In the genomic region with DNA sequence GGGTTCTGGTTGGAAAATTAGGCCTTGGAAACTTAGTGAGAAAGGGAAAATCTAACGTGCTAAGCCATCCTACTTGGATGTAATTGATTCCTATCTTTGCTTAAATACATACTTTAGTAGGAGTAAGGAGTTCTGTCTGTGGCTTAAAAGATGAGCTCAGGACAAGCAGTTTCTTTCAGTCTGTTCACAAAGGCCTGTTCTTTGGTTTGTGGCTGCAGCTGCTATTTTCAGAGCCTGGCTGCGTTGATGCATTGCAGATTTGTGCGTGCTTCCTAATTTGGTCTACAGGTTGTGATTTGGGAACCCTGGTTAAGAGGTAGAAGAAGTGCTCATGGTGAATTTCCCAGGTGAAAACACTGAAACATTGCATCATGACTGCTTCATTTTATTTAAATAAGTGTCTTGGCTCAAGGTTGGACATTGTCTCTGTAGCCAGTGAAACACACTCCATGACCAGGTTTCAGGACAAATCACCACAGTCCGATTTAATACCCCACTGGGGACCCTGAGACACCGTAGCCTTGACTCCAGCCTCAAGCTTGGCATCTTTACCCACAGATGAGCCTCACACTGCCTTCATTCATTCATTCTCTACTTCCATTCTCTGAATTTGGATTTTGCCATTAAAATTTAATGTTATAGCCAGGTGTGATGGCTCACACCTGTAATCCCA, we compare ENCODE assay signal across 8 cellular contexts. TPM values are rescaled to one million over a fixed set of nuclear protein-coding genes. Genes with fewer than 3 reads are reported as not detected.
A peak's percentile ranks its signal among the peaks of the same experiment; 100 is the strongest.
DNase-seq lines count a peak whose midpoint lies in the region; ATAC-seq and TF ChIP-seq lines count a peak whose summit lies in the region.
"Not testable (repeated sequence)": the region's sequence is repeated elsewhere in the genome, so short reads cannot be mapped to it uniquely, and the experiment has no call there.

No MANE protein-coding gene starts in this region.

- H3K27me3 ChIP-seq in CD4-positive, CD25-positive, alpha-beta regulatory T cell (ENCODE audit: control insufficient read depth, insufficient read depth, low read length); dorsolateral prefrontal cortex: not testable (repeated sequence)

- ATAC-seq in CD4-positive, CD25-positive, alpha-beta regulatory T cell (ENCODE audit: low read depth in 2 of 2), result not testable (repeated sequence)
- peak; percentile 41 for ATAC-seq in GM18858 (IDR thresholded peaks at IDR 0.05; ENCODE audit: unreplicated experiment)
- peak; percentile 32 for ATAC-seq in GM19467 (IDR thresholded peaks at IDR 0.05; ENCODE audit: unreplicated experiment)
- peak; percentile 51 for ATAC-seq in HG02623 (IDR thresholded peaks at IDR 0.05; ENCODE audit: unreplicated experiment)
- ATAC-seq in HG03175 (IDR thresholded peaks at IDR 0.05; ENCODE audit: unreplicated experiment), result peak; percentile 44

- H3K36me3 Mint-ChIP-seq in CD4-positive, CD25-positive, alpha-beta regulatory T cell, result not testable (repeated sequence)

- H3K4me1 ChIP-seq in CD4-positive, CD25-positive, alpha-beta regulatory T cell (ENCODE audit: control insufficient read depth, insufficient read depth, low read length, poor library complexity, severe bottlenecking), result not testable (repeated sequence)

- peaks cover 0 to 18% (median 9%) of the 10 kb centered on the region in 4 donors for H3K4me1 Mint-ChIP-seq in CD4-positive, CD25-positive, alpha-beta regulatory T cell

- H3K36me3 ChIP-seq in CD4-positive, CD25-positive, alpha-beta regulatory T cell (ENCODE audit: control insufficient read depth, insufficient read depth, low read length), result not testable (repeated sequence)

- not testable (repeated sequence) for H3K9me3 Mint-ChIP-seq in CD4-positive, CD25-positive, alpha-beta regulatory T cell

- not testable (repeated sequence) for DNase-seq in CD4-positive, CD25-positive, alpha-beta regulatory T cell
- DNase-seq in SK-MEL-5 (ENCODE audit: low read depth, low spot score) (peak; percentile 16), dorsolateral prefrontal cortex (peak in 1 of 10 donors; percentile 46), pons (ENCODE audit: low spot score) (peak; percentile 69)

- peak overlapping the region; percentile 65 to 88 (median 69) for H3K27ac Mint-ChIP-seq in CD4-positive, CD25-positive, alpha-beta regulatory T cell

- H3K27me3 Mint-ChIP-seq in CD4-positive, CD25-positive, alpha-beta regulatory T cell, result not testable (repeated sequence)

- H3K4me3 Mint-ChIP-seq in CD4-positive, CD25-positive, alpha-beta regulatory T cell, result not testable (repeated sequence)

- not testable (repeated sequence) for H3K4me3 ChIP-seq in CD4-positive, CD25-positive, alpha-beta regulatory T cell (ENCODE audit: low read depth, low read length)
- peak overlapping the region in 3 of 59 donors; percentile 2 to 10 (median 4) for H3K4me3 ChIP-seq in dorsolateral prefrontal cortex

- not testable (repeated sequence) for H3K27ac ChIP-seq in CD4-positive, CD25-positive, alpha-beta regulatory T cell (ENCODE audit: insufficient read depth, low read length, poor library complexity, severe bottlenecking)
- peak overlapping the region in 58 of 59 donors; percentile 7 to 91 (median 74) for H3K27ac ChIP-seq in dorsolateral prefrontal cortex

- in situ Hi-C loops in SK-MEL-5 (cut with HindIII; ENCODE audit: low pct_unique_long_range_greater_than_20kb, low sequenced_read_pairs), result not testable (repeated sequence)

- TF ChIP-seq CTCF in dorsolateral prefrontal cortex (IDR thresholded peaks at IDR 0.05 in 54 of 56, conservative IDR thresholded peaks at IDR 0.05 in 2 of 56; ENCODE audit: low read depth in 1 of 56, partially characterized antibody in 56 of 56), result not testable (repeated sequence)

- H3K9me3 ChIP-seq in CD4-positive, CD25-positive, alpha-beta regulatory T cell (ENCODE audit: control insufficient read depth in 2 of 2, low read length in 2 of 2), result not testable (repeated sequence)

- intact Hi-C loops in dorsolateral prefrontal cortex (cut with DNase I), result not testable (repeated sequence)

RNA-seq across cellular contexts. Expression of a gene that starts 30.9 kb away (rescaled TPM):
- total RNA-seq in CD4-positive, CD25-positive, alpha-beta regulatory T cell, result 19.6 TPM
- polyA plus RNA-seq in CD4-positive, CD25-positive, alpha-beta regulatory T cell, result 10 to 100 TPM in 3 of 4 donors, 1 to 10 TPM in 1; 9.2 to 17.0 (median 13.8) TPM
- 55.7 and 58.5 TPM in 2 replicates for total RNA-seq in SK-MEL-5 (2014; rRNA removed; shearing (Covaris generic))
- polyA plus RNA-seq in SK-MEL-5 (2015; cell fraction: cytosol; rRNA removed), result 43.6 and 45.5 TPM in 2 replicates
- 34.7 and 35.8 TPM in 2 replicates for polyA plus RNA-seq in SK-MEL-5 (2015; cell fraction: nucleus; rRNA removed)
- total RNA-seq in dorsolateral prefrontal cortex, result 10 to 100 TPM; 19.8 to 45.2 (median 29.5) TPM

RNA-seq across cellular contexts. Expression of a gene that starts 51.8 kb away (rescaled TPM):
- 4.1 TPM for total RNA-seq in CD4-positive, CD25-positive, alpha-beta regulatory T cell
- polyA plus RNA-seq in CD4-positive, CD25-positive, alpha-beta regulatory T cell, result 1 to 10 TPM; 1.6 to 8.8 (median 5.5) TPM
- 15.6 and 18.6 TPM in 2 replicates for total RNA-seq in SK-MEL-5 (2014; rRNA removed; shearing (Covaris generic))
- 18.2 and 20.4 TPM in 2 replicates for polyA plus RNA-seq in SK-MEL-5 (2015; cell fraction: cytosol; rRNA removed)
- polyA plus RNA-seq in SK-MEL-5 (2015; cell fraction: nucleus; rRNA removed), result 13.2 and 20.1 TPM in 2 replicates
- total RNA-seq in dorsolateral prefrontal cortex, result 100 to 1,000 TPM in 10 of 120 experiments, 10 to 100 TPM in 108, 1 to 10 TPM in 2; 8.6 to 287 (median 24.8) TPM
